ENCODE assay signal across 19 cellular contexts in the genomic region with DNA sequence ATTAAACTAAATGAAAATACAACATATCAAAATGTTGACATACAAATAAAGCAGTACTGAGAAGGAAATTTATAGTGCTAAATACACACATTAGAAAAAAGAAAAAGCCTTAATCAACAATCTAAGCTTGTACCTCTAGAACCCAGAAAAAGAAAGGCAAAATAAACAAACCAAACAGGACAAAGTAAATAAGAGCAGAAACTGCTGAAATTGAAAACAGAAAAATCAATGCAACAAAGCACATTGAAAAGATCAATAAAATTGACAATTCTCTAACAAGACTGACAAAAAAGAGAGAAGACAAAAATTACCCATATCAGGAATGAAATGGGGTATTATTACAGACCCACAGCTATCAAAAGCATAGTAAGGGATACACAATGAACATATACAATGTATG. TPM values are rescaled to one million over a fixed set of nuclear protein-coding genes. Genes with fewer than 3 reads are reported as not detected.
DNase-seq lines count a peak whose midpoint lies in the region; ATAC-seq, FAIRE-seq and TF ChIP-seq lines count a peak whose summit lies in the region.
"Had no signal": no experiment of that assay in that cellular context is flagged by ENCODE, and none has a peak within 500 bp of the region (broad histone marks: within the 10 kb centered on the region; RNA-seq: fewer than 3 reads in every experiment).

No MANE protein-coding gene starts in this region.

- no TSS peak for BruUV-seq in OCI-LY7 (replicated peaks; lab: Mats Ljungman, UMichigan)

- H4K20me1 ChIP-seq in OCI-LY7 (ENCODE audit: insufficient read depth, low read length) = peaks cover 13% of the 10 kb centered on the region; the same call in 1 of the 2 replicates

- H3K79me2 ChIP-seq in OCI-LY7 (ENCODE audit: insufficient read depth, low read depth, low read length) = peaks cover 66% of the 10 kb centered on the region; the same call in 1 of the 2 replicates

- no peak for TF ChIP-seq POLR2A in H54 (IDR thresholded peaks at IDR 0.05; ENCODE audit: low read depth, low read length)

- no peak for DNase-seq in stimulated activated naive CD8-positive, alpha-beta T cell treated with anti-CD3 and anti-CD28 coated beads, Interleukin-15, Interleukin-2, amounts not matched to agents 100 U/mL and 50 U/mL, for 24 hours
- DNase-seq in OCI-LY7 (ENCODE audit: low spot score) (no peak), glutamatergic neuron (no peak), G401 (ENCODE audit: low spot score) (no peak), H54 (ENCODE audit: insufficient read length, low spot score) (no peak)
- DNase-seq: activated CD4-positive, alpha-beta T cell treated with anti-CD3 and anti-CD28 coated beads for 4 hours; Caco-2; EL; NCI-H1092; NCI-H2029; sigmoid colon had no signal

- H3K9me2 ChIP-seq in OCI-LY7 (ENCODE audit: insufficient read depth, low read length) = no peaks in the 10 kb centered on the region

- H3K27ac Mint-ChIP-seq in stimulated activated naive CD8-positive, alpha-beta T cell treated with anti-CD3 and anti-CD28 coated beads, Interleukin-15, Interleukin-2, amounts not matched to agents 100 ng/mL and 50 ng/mL, for 24 hours = no peak overlapping the region
- H3K27ac Mint-ChIP-seq in glutamatergic neuron (ENCODE audit: unreplicated experiment) = no peak overlapping the region
- H3K27ac Mint-ChIP-seq: brain, nephron had no signal

- TF ChIP-seq CTCF in OCI-LY7 (conservative IDR thresholded peaks at IDR 0.05; ENCODE audit: low read length) (no peak), glutamatergic neuron (IDR thresholded peaks at IDR 0.05; ENCODE audit: partially characterized antibody, unreplicated experiment) (no peak)

- H3K9me3 ChIP-seq in OCI-LY7 (ENCODE audit: low read length) = no peaks in the 10 kb centered on the region
- H3K9me3 ChIP-seq: Caco-2, sigmoid colon had no signal

- H3K4me3 Mint-ChIP-seq in stimulated activated naive CD8-positive, alpha-beta T cell treated with anti-CD3 and anti-CD28 coated beads, Interleukin-15, Interleukin-2, amounts not matched to agents 100 ng/mL and 50 ng/mL, for 24 hours = peak overlapping the region; percentile 37
- peak overlapping the region; percentile 3 for H3K4me3 Mint-ChIP-seq in glutamatergic neuron (ENCODE audit: unreplicated experiment)
- H3K4me3 Mint-ChIP-seq: brain, nephron had no signal

- H3K4me1 ChIP-seq in OCI-LY7 (ENCODE audit: insufficient read depth, low read length, poor library complexity, severe bottlenecking) = peaks cover 21% of the 10 kb centered on the region
- H3K4me1 ChIP-seq: Caco-2, parathyroid adenoma, sigmoid colon had no signal

- CTCF ChIA-PET in OCI-LY7 (lab: Charles Lee; ENCODE audit: unreplicated experiment) = interaction anchor here (1.4 kb wide), 1 partner anchor 21 kb away, joined by 5 read pairs; a partner anchor contains a TSS

- H3K4me1 Mint-ChIP-seq in stimulated activated naive CD8-positive, alpha-beta T cell treated with anti-CD3 and anti-CD28 coated beads, Interleukin-15, Interleukin-2, amounts not matched to agents 100 ng/mL and 50 ng/mL, for 24 hours (ENCODE audit: low read depth) = peaks cover 45% of the 10 kb centered on the region
- peaks cover 11% of the 10 kb centered on the region for H3K4me1 Mint-ChIP-seq in glutamatergic neuron (ENCODE audit: low read depth, unreplicated experiment)
- H3K4me1 Mint-ChIP-seq: nephron had no signal

- H3K27ac ChIP-seq in OCI-LY7 (ENCODE audit: low read depth, low read length, poor library complexity, severe bottlenecking) = no peak overlapping the region
- H3K27ac ChIP-seq: parathyroid adenoma, sigmoid colon, SK-N-MC had no signal

- intact Hi-C loops in OCI-LY7 (cut with micrococcal nuclease; ENCODE audit: unreplicated experiment) = no loop called here

- H2AFZ ChIP-seq in OCI-LY7 (ENCODE audit: low read length) = no peak overlapping the region
- H2AFZ ChIP-seq: parathyroid adenoma had no signal

- H3K36me3 ChIP-seq in OCI-LY7 (ENCODE audit: insufficient read depth, low read length) = peaks cover 80% of the 10 kb centered on the region

- POLR2A ChIA-PET in OCI-LY7 (lab: Charles Lee) = interaction anchor here (1.2 kb wide), 1 partner anchor 20 kb away, joined by 3 read pairs; no protein-coding TSS in a partner anchor

- in situ Hi-C loops in G401 (cut with HindIII; ENCODE audit: low sequenced_read_pairs) = no loop called here

- H3K27me3 Mint-ChIP-seq in stimulated activated naive CD8-positive, alpha-beta T cell treated with anti-CD3 and anti-CD28 coated beads, Interleukin-15, Interleukin-2, amounts not matched to agents 100 ng/mL and 50 ng/mL, for 24 hours = no peaks in the 10 kb centered on the region
- H3K27me3 Mint-ChIP-seq in glutamatergic neuron (ENCODE audit: unreplicated experiment) = no peaks in the 10 kb centered on the region
- H3K27me3 Mint-ChIP-seq: brain had no signal

- no peak for ATAC-seq in stimulated activated naive CD8-positive, alpha-beta T cell treated with anti-CD3 and anti-CD28 coated beads, Interleukin-15, Interleukin-2, amounts not matched to agents 100 U/mL and 50 U/mL, for 24 hours
- ATAC-seq in GM18498 (IDR thresholded peaks at IDR 0.05; ENCODE audit: unreplicated experiment) = no peak
- ATAC-seq: HCT116, Panc1 had no signal

- no peaks in the 10 kb centered on the region for H3K9me3 Mint-ChIP-seq in stimulated activated naive CD8-positive, alpha-beta T cell treated with anti-CD3 and anti-CD28 coated beads, Interleukin-15, Interleukin-2, amounts not matched to agents 100 ng/mL and 50 ng/mL, for 24 hours
- H3K9me3 Mint-ChIP-seq in glutamatergic neuron (ENCODE audit: unreplicated experiment) = no peaks in the 10 kb centered on the region
- H3K9me3 Mint-ChIP-seq: brain, nephron had no signal

- peaks cover 76% of the 10 kb centered on the region for H3K36me3 Mint-ChIP-seq in stimulated activated naive CD8-positive, alpha-beta T cell treated with anti-CD3 and anti-CD28 coated beads, Interleukin-15, Interleukin-2, amounts not matched to agents 100 ng/mL and 50 ng/mL, for 24 hours (ENCODE audit: low read depth)
- no peaks in the 10 kb centered on the region for H3K36me3 Mint-ChIP-seq in glutamatergic neuron (ENCODE audit: unreplicated experiment)

- peak overlapping the region; percentile 29 for H3K4me3 ChIP-seq in OCI-LY7 (ENCODE audit: low read depth, low read length, poor library complexity, severe bottlenecking)
- H3K4me3 ChIP-seq: sigmoid colon, SK-N-MC had no signal

- no peak for FAIRE-seq in H54 (lab: Jason Lieb, UNC)

- peak overlapping the region; percentile 57; the same call in 1 of the 2 replicates for H3K4me2 ChIP-seq in OCI-LY7 (ENCODE audit: low read length)

RNA-seq across cellular contexts. Expression of a gene that starts 21.0 kb away (rescaled TPM):
- total RNA-seq in OCI-LY7 (2014; rRNA removed; shearing (Covaris generic)) = 70.4 and 73.9 TPM in 2 replicates
- total RNA-seq in OCI-LY7 (2022) = 46.4 TPM in 2 replicates
- total RNA-seq in glutamatergic neuron (ENCODE audit: unreplicated experiment) = 51.8 TPM
- total RNA-seq in G401 (2014; rRNA removed; shearing (Covaris generic)) = 114 and 136 TPM in 2 replicates

RNA-seq across cellular contexts. Expression of a gene that starts 38.2 kb away (rescaled TPM):
- 0.41 and 1.1 TPM in 2 replicates for total RNA-seq in OCI-LY7 (2014; rRNA removed; shearing (Covaris generic))
- total RNA-seq in OCI-LY7 (2022) (0.44 and 0.46 TPM in 2 replicates), glutamatergic neuron (ENCODE audit: unreplicated experiment) (9.7 TPM)
- 19.5 and 47.8 TPM in 2 replicates for total RNA-seq in G401 (2014; rRNA removed; shearing (Covaris generic))
